Comparison of ENCODE assay signal across 8 cellular contexts in the genomic region with DNA sequence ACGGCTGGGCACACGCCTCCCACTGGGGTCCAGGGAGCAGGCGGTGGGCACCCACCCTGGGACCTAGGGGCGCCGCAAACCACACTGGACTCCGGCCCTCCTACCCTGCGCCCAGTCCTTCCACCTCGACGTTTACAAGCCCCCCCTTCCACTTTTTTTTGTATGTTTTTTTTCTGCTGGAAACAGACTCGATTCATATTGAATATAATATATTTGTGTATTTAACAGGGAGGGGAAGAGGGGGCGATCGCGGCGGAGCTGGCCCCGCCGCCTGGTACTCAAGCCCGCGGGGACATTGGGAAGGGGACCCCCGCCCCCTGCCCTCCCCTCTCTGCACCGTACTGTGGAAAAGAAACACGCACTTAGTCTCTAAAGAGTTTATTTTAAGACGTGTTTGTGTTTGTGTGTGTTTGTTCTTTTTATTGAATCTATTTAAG. TPM values are rescaled to one million over a fixed set of nuclear protein-coding genes. Genes with fewer than 3 reads are reported as not detected.
DNase-seq lines count a peak whose midpoint lies in the region; ATAC-seq, FAIRE-seq and TF ChIP-seq lines count a peak whose summit lies in the region.

No MANE protein-coding gene starts in this region.

- peak overlapping the region; percentile 99 for H3K27ac Mint-ChIP-seq in mesothelial cell of epicardium

- H3K27ac ChIP-seq in A549 (peak overlapping the region; percentile 96 to 99), body of pancreas (peak overlapping the region; percentile 94 to 100 (median 98))

- ATAC-seq in A549 (no peak), body of pancreas (no peak)

- TF ChIP-seq RAD21 in A549 (conservative IDR thresholded peaks at IDR 0.05 in 1 of 2, IDR thresholded peaks at IDR 0.05 in 1 of 2) = no peak
- no peak for TF ChIP-seq RAD21 in Ishikawa (IDR thresholded peaks at IDR 0.05; ENCODE audit: low read depth)

- POLR2A ChIA-PET in A549 (lab: Yijun Ruan, JAX) = interaction anchor here (1.5 to 6.5 kb wide), 6 partner anchors 10 to 88 kb away, joined by 3 to 122 read pairs (median 17); a partner anchor contains a TSS

- peak overlapping the region; percentile 86 for H3K4me2 ChIP-seq in A549

- TF ChIP-seq EP300 in A549 (IDR thresholded peaks at IDR 0.05) (no peak), Ishikawa (IDR thresholded peaks at IDR 0.05; ENCODE audit: borderline replicate concordance) (no peak)

- H3K27me3 Mint-ChIP-seq in mesothelial cell of epicardium (ENCODE audit: low read depth) = no peaks in the 10 kb centered on the region

- H3K4me1 Mint-ChIP-seq in mesothelial cell of epicardium = peaks cover 40% of the 10 kb centered on the region

- no peaks in the 10 kb centered on the region for H3K9me3 ChIP-seq in A549
- no peaks in the 10 kb centered on the region for H3K9me3 ChIP-seq in body of pancreas

- TF ChIP-seq POLR2A in A549 (IDR thresholded peaks at IDR 0.05; ENCODE audit: low read length) = no peak; the same call in 1 of the 2 replicates
- TF ChIP-seq POLR2A in body of pancreas (IDR thresholded peaks at IDR 0.05) = no peak

- H3K4me1 ChIP-seq in A549 (peaks cover 41% of the 10 kb centered on the region), body of pancreas (peaks cover 52% of the 10 kb centered on the region)

- intact Hi-C loops in body of pancreas (cut with DNase I) = no loop called here

- H3K4me3 ChIP-seq in A549 = peak overlapping the region; percentile 92
- peak overlapping the region; percentile 87 to 91 for H3K4me3 ChIP-seq in body of pancreas

- no peak for TF ChIP-seq CTCF in A549 (IDR thresholded peaks at IDR 0.05)
- no peak for TF ChIP-seq CTCF in body of pancreas (IDR thresholded peaks at IDR 0.05)
- TF ChIP-seq CTCF in mesothelial cell of epicardium (IDR thresholded peaks at IDR 0.05; ENCODE audit: unreplicated experiment) = no peak

- H3K36me3 ChIP-seq in body of pancreas (replicated peaks in 1 of 2; ENCODE audit: insufficient read depth in 1 of 2, low read depth in 2 of 2) = no peaks in the 10 kb centered on the region

- peaks cover 2% of the 10 kb centered on the region for H3K36me3 Mint-ChIP-seq in mesothelial cell of epicardium

- CTCF ChIA-PET in A549 (lab: Yijun Ruan, JAX) = interaction anchor here (0.5 to 17.4 kb wide), 6 partner anchors 10 to 1651 kb away, joined by 3 to 901 read pairs (median 6); a partner anchor contains a TSS

- no peak for FAIRE-seq in A549 (lab: Jason Lieb, UNC)

- no peaks in the 10 kb centered on the region for H3K9me3 Mint-ChIP-seq in mesothelial cell of epicardium

- WGBS in A549 (ENCODE audit: missing lambda C conversion rate) = under 1% methylated on average over 22 of the region's 22 CpGs
- WGBS in body of pancreas, 2 donors = 0% methylated on average over 20 to 22 of the region's 22 CpGs

- DNase-seq in A549 (ENCODE audit: low read depth in 1 of 2, low spot score in 1 of 2) = no peak
- peak in 2 of 4 donors; percentile 43 to 44 for DNase-seq in body of pancreas
- DNase-seq in mesothelial cell of epicardium (ENCODE audit: low spot score in 2 of 2, unreplicated experiment in 2 of 2) = no peak
- no peak for DNase-seq in central memory CD4-positive, alpha-beta T cell
- DNase-seq in hippocampal formation (lab: John Stamatoyannopoulos, UW) = no peak
- no peak for DNase-seq in epidermal melanocyte (ENCODE audit: insufficient read length, low spot score)
- no peak for DNase-seq in occipital lobe (lab: John Stamatoyannopoulos, UW)

- peak overlapping the region; percentile 93 for H3K4me3 Mint-ChIP-seq in mesothelial cell of epicardium

- H3K27me3 ChIP-seq in body of pancreas = no peaks in the 10 kb centered on the region

TF ChIP-seq in A549, 52 proteins besides CTCF, POLR2A, EP300 and RAD21 (continues in another document):
- TF ChIP-seq HEYL (CRISPR knock-in tag; IDR thresholded peaks at IDR 0.05) = no peak
- TF ChIP-seq KDM1A (IDR thresholded peaks at IDR 0.05; ENCODE audit: low read depth) = no peak

TF ChIP-seq in Ishikawa, 13 proteins besides CTCF, POLR2A, EP300 and RAD21:
- no peak for TF ChIP-seq EGR1 (IDR thresholded peaks at IDR 0.05)
- TF ChIP-seq, protein P1, sequence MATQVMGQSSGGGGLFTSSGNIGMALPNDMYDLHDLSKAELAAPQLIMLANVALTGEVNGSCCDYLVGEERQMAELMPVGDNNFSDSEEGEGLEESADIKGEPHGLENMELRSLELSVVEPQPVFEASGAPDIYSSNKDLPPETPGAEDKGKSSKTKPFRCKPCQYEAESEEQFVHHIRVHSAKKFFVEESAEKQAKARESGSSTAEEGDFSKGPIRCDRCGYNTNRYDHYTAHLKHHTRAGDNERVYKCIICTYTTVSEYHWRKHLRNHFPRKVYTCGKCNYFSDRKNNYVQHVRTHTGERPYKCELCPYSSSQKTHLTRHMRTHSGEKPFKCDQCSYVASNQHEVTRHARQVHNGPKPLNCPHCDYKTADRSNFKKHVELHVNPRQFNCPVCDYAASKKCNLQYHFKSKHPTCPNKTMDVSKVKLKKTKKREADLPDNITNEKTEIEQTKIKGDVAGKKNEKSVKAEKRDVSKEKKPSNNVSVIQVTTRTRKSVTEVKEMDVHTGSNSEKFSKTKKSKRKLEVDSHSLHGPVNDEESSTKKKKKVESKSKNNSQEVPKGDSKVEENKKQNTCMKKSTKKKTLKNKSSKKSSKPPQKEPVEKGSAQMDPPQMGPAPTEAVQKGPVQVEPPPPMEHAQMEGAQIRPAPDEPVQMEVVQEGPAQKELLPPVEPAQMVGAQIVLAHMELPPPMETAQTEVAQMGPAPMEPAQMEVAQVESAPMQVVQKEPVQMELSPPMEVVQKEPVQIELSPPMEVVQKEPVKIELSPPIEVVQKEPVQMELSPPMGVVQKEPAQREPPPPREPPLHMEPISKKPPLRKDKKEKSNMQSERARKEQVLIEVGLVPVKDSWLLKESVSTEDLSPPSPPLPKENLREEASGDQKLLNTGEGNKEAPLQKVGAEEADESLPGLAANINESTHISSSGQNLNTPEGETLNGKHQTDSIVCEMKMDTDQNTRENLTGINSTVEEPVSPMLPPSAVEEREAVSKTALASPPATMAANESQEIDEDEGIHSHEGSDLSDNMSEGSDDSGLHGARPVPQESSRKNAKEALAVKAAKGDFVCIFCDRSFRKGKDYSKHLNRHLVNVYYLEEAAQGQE (IDR thresholded peaks at IDR 0.05; ENCODE audit: low read depth) = no peak
- TF ChIP-seq, protein P2, sequence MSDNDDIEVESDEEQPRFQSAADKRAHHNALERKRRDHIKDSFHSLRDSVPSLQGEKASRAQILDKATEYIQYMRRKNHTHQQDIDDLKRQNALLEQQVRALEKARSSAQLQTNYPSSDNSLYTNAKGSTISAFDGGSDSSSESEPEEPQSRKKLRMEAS (IDR thresholded peaks at IDR 0.05) = no peak
- 0 out of 2 replicates have a peak, but pooled peaks have one; percentile 64 for TF ChIP-seq ZBTB7A (IDR thresholded peaks at IDR 0.05; ENCODE audit: low read depth)
- TF ChIP-seq CEBPB (IDR thresholded peaks at IDR 0.05) = no peak
- no peak for TF ChIP-seq TEAD4 (IDR thresholded peaks at IDR 0.05)
- TF ChIP-seq CREB1 (IDR thresholded peaks at IDR 0.05; ENCODE audit: low read depth) = no peak
TF ChIP-seq in Ishikawa: peak in this region for 1.

RNA-seq across cellular contexts. Expression of a gene that starts 1.6 kb away (rescaled TPM):
- polyA plus RNA-seq in A549 (2011; rRNA removed) (72.5 and 94.7 TPM in 2 replicates), A549 (2017; fragmentation: RNase III; extraction: RNeasy Plus Mini Kit Qiagen cat#74134 plus additional on column Dnase treatment) (47.2 to 57.7 TPM (median 55.6 TPM) in 3 replicates)
- 165 and 253 TPM in 2 replicates for polyA plus RNA-seq in A549 (2012; cell fraction: cytosol; rRNA removed)
- 411 and 478 TPM in 2 replicates for polyA plus RNA-seq in A549 (2012; cell fraction: nucleus; rRNA removed)
- polyA minus RNA-seq in A549 (2011; rRNA and poly(A)+ RNA removed) = 30.8 and 31.4 TPM in 2 replicates
- total RNA-seq in body of pancreas (100 to 1,000 TPM; 219 to 485 TPM), mesothelial cell of epicardium (160 to 169 TPM (median 164 TPM) in 3 replicates), occipital lobe (22.6 TPM)

RNA-seq across cellular contexts. Expression of a gene that starts 8.7 kb away (rescaled TPM):
- 0.48 and 0.57 TPM in 2 replicates for polyA plus RNA-seq in A549 (2011; rRNA removed)
- polyA plus RNA-seq in A549 (2012; cell fraction: cytosol; rRNA removed) = 1.1 and 1.3 TPM in 2 replicates
- polyA plus RNA-seq in A549 (2012; cell fraction: nucleus; rRNA removed) = 1.3 and 1.5 TPM in 2 replicates
- 0.49 to 0.91 TPM (median 0.84 TPM) in 3 replicates for polyA plus RNA-seq in A549 (2017; fragmentation: RNase III; extraction: RNeasy Plus Mini Kit Qiagen cat#74134 plus additional on column Dnase treatment)
- 0.49 and 0.95 TPM in 2 replicates for polyA minus RNA-seq in A549 (2011; rRNA and poly(A)+ RNA removed)
- 100 to 1,000 TPM; 105 to 146 TPM for total RNA-seq in body of pancreas
- 361 to 381 TPM (median 380 TPM) in 3 replicates for total RNA-seq in mesothelial cell of epicardium
- total RNA-seq in occipital lobe = 174 TPM

RNA-seq across cellular contexts. Expression of a gene that starts 9.0 kb away (rescaled TPM):
- polyA plus RNA-seq in A549 (2011; rRNA removed) (4.9 and 10.7 TPM in 2 replicates), A549 (2017; fragmentation: RNase III; extraction: RNeasy Plus Mini Kit Qiagen cat#74134 plus additional on column Dnase treatment) (not detected in 3 replicates)
- not detected in 2 replicates for polyA plus RNA-seq in A549 (2012; cell fraction: cytosol; rRNA removed)
- 1.6 TPM in 1 of 2 replicates, not detected in the other for polyA plus RNA-seq in A549 (2012; cell fraction: nucleus; rRNA removed)
- polyA minus RNA-seq in A549 (2011; rRNA and poly(A)+ RNA removed) = 8.4 and 11.0 TPM in 2 replicates
- total RNA-seq in body of pancreas (not detected), mesothelial cell of epicardium (8.4 to 11.4 TPM (median 8.8 TPM) in 3 replicates), occipital lobe (0.62 TPM)

RNA-seq across cellular contexts. Expression of a gene that starts 13.5 kb away (rescaled TPM):
- polyA plus RNA-seq in A549 (2011; rRNA removed) (27.2 and 37.2 TPM in 2 replicates), A549 (2017; fragmentation: RNase III; extraction: RNeasy Plus Mini Kit Qiagen cat#74134 plus additional on column Dnase treatment) (40.7 to 45.5 TPM (median 41.7 TPM) in 3 replicates)
- 64.6 and 74.8 TPM in 2 replicates for polyA plus RNA-seq in A549 (2012; cell fraction: cytosol; rRNA removed)
- 59.6 and 69.3 TPM in 2 replicates for polyA plus RNA-seq in A549 (2012; cell fraction: nucleus; rRNA removed)
- polyA minus RNA-seq in A549 (2011; rRNA and poly(A)+ RNA removed) = 47.2 and 53.1 TPM in 2 replicates
- total RNA-seq in body of pancreas (1 to 10 TPM; 1.3 to 6.5 TPM), mesothelial cell of epicardium (17.5 to 22.7 TPM (median 19.8 TPM) in 3 replicates), occipital lobe (15.8 TPM)

RNA-seq across cellular contexts. Expression of a gene that starts 17.5 kb away (rescaled TPM):
- polyA plus RNA-seq in A549 (2011; rRNA removed) = 8.3 and 10.1 TPM in 2 replicates
- 13.8 TPM in 2 replicates for polyA plus RNA-seq in A549 (2012; cell fraction: cytosol; rRNA removed)
- polyA plus RNA-seq in A549 (2012; cell fraction: nucleus; rRNA removed) = 40.4 and 46.5 TPM in 2 replicates
- polyA plus RNA-seq in A549 (2017; fragmentation: RNase III; extraction: RNeasy Plus Mini Kit Qiagen cat#74134 plus additional on column Dnase treatment) = 18.5 to 24.6 TPM (median 21.5 TPM) in 3 replicates
- 5.5 and 9.8 TPM in 2 replicates for polyA minus RNA-seq in A549 (2011; rRNA and poly(A)+ RNA removed)
- 100 to 1,000 TPM; 114 to 354 TPM for total RNA-seq in body of pancreas
- total RNA-seq in mesothelial cell of epicardium = 89.2 to 93.7 TPM (median 92.7 TPM) in 3 replicates
- 20.3 TPM for total RNA-seq in occipital lobe
